21 cellular contexts compared by ENCODE assay signal in genomic region chr21:32312321-32312720, GRCh38. TPM values are rescaled to one million over a fixed set of nuclear protein-coding genes. Genes with fewer than 3 reads are reported as not detected.
"Had no signal": no experiment of that assay in that cellular context is flagged by ENCODE, and none has a peak within 500 bp of the region (broad histone marks: within the 10 kb centered on the region; RNA-seq: fewer than 3 reads in every experiment).

No MANE protein-coding gene starts in this region.

- H3K9me3 Mint-ChIP-seq: activated naive CD8-positive, alpha-beta T cell treated with anti-CD3 and anti-CD28 coated beads, Interleukin-2, amount 10 ng/mL, durations not matched to agents 7 days and 5 days; natural killer cell; stimulated activated naive CD8-positive, alpha-beta T cell treated with anti-CD3 and anti-CD28 coated beads, Interleukin-15, amount 100 ng/mL, for 72 hours; T-helper 1 cell treated with Interleukin-12 subunit alpha and Interleukin-12 subunit beta and Interleukin-4 antibody, amounts not matched to agents 30 μg/mL and 1 μg/mL, for 36 hours; WTC11 had no signal

- ATAC-seq: gastroesophageal sphincter; natural killer cell; pancreas; psoas muscle; stimulated activated naive CD8-positive, alpha-beta T cell treated with anti-CD3 and anti-CD28 coated beads, Interleukin-15, amount 100 ng/mL, for 72 hours; WTC11 had no signal

- H3K27me3 ChIP-seq: gastroesophageal sphincter, neutrophil, pancreas, tibial artery had no signal

- H3K27me3 Mint-ChIP-seq: activated naive CD8-positive, alpha-beta T cell treated with anti-CD3 and anti-CD28 coated beads, Interleukin-2, amount 10 ng/mL, durations not matched to agents 7 days and 5 days; stimulated activated naive CD8-positive, alpha-beta T cell treated with anti-CD3 and anti-CD28 coated beads, Interleukin-15, amount 100 ng/mL, for 72 hours had no signal

- DNase-seq: activated CD4-positive, alpha-beta T cell treated with anti-CD3 and anti-CD28 coated beads, Interleukin-2, amount 50 U/mL, for 4 hours; activated gamma-delta T cell treated with Interleukin-2 at 50 U/mL for 16 hours; activated naive CD8-positive, alpha-beta T cell treated with anti-CD3 and anti-CD28 coated beads, Interleukin-2, amount 10 ng/mL, durations not matched to agents 7 days and 5 days; activated T-cell treated with anti-CD3 and anti-CD28 coated beads for 4 hours; amniotic stem cell; midbrain; natural killer cell; pancreas; psoas muscle; stimulated activated CD4-positive, alpha-beta T cell treated with anti-CD3 and anti-CD28 coated beads, Interleukin-4, amount 100 ng/mL, for 24 hours; stimulated activated naive CD8-positive, alpha-beta T cell treated with anti-CD3 and anti-CD28 coated beads, Interleukin-15, amount 100 ng/mL, for 72 hours; T1000; tibial artery had no signal

- H3K4me3 ChIP-seq: gastroesophageal sphincter, pancreas, psoas muscle, tibial artery had no signal

- H3K27ac ChIP-seq: epithelial cell of prostate, gastroesophageal sphincter, neutrophil, pancreas, psoas muscle, tibial artery had no signal

- H3K27ac Mint-ChIP-seq: activated naive CD8-positive, alpha-beta T cell treated with anti-CD3 and anti-CD28 coated beads, Interleukin-2, amount 10 ng/mL, durations not matched to agents 7 days and 5 days; natural killer cell; T-helper 1 cell treated with Interleukin-12 subunit alpha and Interleukin-12 subunit beta and Interleukin-4 antibody, amounts not matched to agents 30 μg/mL and 1 μg/mL, for 36 hours; WTC11 had no signal

- H3K4me1 Mint-ChIP-seq: natural killer cell, WTC11 had no signal

- H3K36me3 Mint-ChIP-seq: natural killer cell had no signal

- H3K4me3 Mint-ChIP-seq: activated naive CD8-positive, alpha-beta T cell treated with anti-CD3 and anti-CD28 coated beads, Interleukin-2, amount 10 ng/mL, durations not matched to agents 7 days and 5 days; natural killer cell; stimulated activated naive CD8-positive, alpha-beta T cell treated with anti-CD3 and anti-CD28 coated beads, Interleukin-15, amount 100 ng/mL, for 72 hours; T-helper 1 cell treated with Interleukin-12 subunit alpha and Interleukin-12 subunit beta and Interleukin-4 antibody, amounts not matched to agents 30 μg/mL and 1 μg/mL, for 36 hours; WTC11 had no signal

- H3K9me3 ChIP-seq: gastroesophageal sphincter, neutrophil, pancreas, psoas muscle, tibial artery had no signal

- H3K4me1 ChIP-seq: gastroesophageal sphincter, pancreas, psoas muscle, tibial artery had no signal

RNA-seq across cellular contexts. Expression of gene MRAP, which starts 13.7 kb away (rescaled TPM):
- total RNA-seq: activated CD8-positive, alpha-beta memory T cell treated with anti-CD3 and anti-CD28 coated beads for 36 hours; activated naive CD8-positive, alpha-beta T cell treated with anti-CD3 and anti-CD28 coated beads, Interleukin-2, amount 10 ng/mL, durations not matched to agents 7 days and 5 days; gastroesophageal sphincter; lung microvascular endothelial cell; natural killer cell; urinary bladder; WTC11 had no signal
